ENCODE assay signal across 15 cellular contexts in the genomic region with DNA sequence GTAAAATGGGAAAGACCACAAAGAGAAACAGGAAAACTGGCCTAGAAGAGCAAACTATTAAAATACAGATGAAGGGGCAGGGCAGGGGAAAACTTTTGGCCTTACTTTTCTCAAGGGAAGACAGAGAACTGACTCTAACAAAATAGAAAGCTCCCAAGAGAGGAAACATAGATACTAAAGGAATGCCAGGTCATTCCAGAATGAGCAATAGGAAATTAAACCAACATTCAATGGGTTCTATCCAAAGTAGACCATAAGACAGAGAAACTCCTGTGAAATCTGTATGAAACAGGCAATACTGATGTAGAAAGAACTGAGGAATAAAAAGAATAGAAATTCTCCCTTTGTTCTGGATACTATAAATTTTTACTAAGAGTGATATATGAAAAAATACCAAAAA.
"Had no signal": no experiment of that assay in that cellular context is flagged by ENCODE, and none has a peak within 500 bp of the region (broad histone marks: within the 10 kb centered on the region; RNA-seq: fewer than 3 reads in every experiment).

No MANE protein-coding gene starts in this region.

- H3K4me3 ChIP-seq: esophagus muscularis mucosa, gastroesophageal sphincter, ovary, skin epidermis, transverse colon had no signal

- DNase-seq: activated CD4-positive, alpha-beta T cell treated with anti-CD3 and anti-CD28 coated beads for 36 hours; activated naive CD4-positive, alpha-beta T cell treated with anti-CD3 and anti-CD28 coated beads, Interleukin-2, amount 10 ng/mL, durations not matched to agents 7 days and 5 days; central memory CD4-positive, alpha-beta T cell; ovary; substantia nigra; T-cell; T1000; transverse colon had no signal

- H3K27ac Mint-ChIP-seq: activated CD4-positive, alpha-beta T cell treated with anti-CD3 and anti-CD28 coated beads for 36 hours; activated naive CD4-positive, alpha-beta T cell treated with anti-CD3 and anti-CD28 coated beads, Interleukin-2, amount 10 ng/mL, durations not matched to agents 7 days and 5 days; activated T-helper 17 cell treated with anti-CD3 and anti-CD28 coated beads, Interleukin-2, amount 50 U/mL, for 72 hours; stimulated activated effector memory CD8-positive, alpha-beta T cell treated with anti-CD3 and anti-CD28 coated beads, Interleukin-12 subunit alpha, Interleukin-12 subunit beta, amount 100 ng/mL, for 72 hours; T-cell had no signal

- FAIRE-seq: keratinocyte had no signal

- H3K9me3 ChIP-seq: esophagus muscularis mucosa, gastroesophageal sphincter, ovary, transverse colon had no signal

- ATAC-seq: activated CD4-positive, alpha-beta T cell treated with anti-CD3 and anti-CD28 coated beads for 36 hours; activated T-helper 17 cell treated with anti-CD3 and anti-CD28 coated beads, Interleukin-2, amount 50 U/mL, for 72 hours; gastroesophageal sphincter; stimulated activated effector memory CD8-positive, alpha-beta T cell treated with anti-CD3 and anti-CD28 coated beads, Interleukin-12 subunit alpha, Interleukin-12 subunit beta, amount 100 ng/mL, for 72 hours; T-cell had no signal

- H3K27ac ChIP-seq: esophagus muscularis mucosa, gastroesophageal sphincter, ovary, skin epidermis had no signal

- H3K4me1 ChIP-seq: gastroesophageal sphincter had no signal

- H3K27me3 Mint-ChIP-seq: activated naive CD4-positive, alpha-beta T cell treated with anti-CD3 and anti-CD28 coated beads, Interleukin-2, amount 10 ng/mL, durations not matched to agents 7 days and 5 days had no signal

- H3K27me3 ChIP-seq: esophagus muscularis mucosa, gastroesophageal sphincter, ovary, transverse colon had no signal

- H3K36me3 Mint-ChIP-seq: activated naive CD4-positive, alpha-beta T cell treated with anti-CD3 and anti-CD28 coated beads, Interleukin-2, amount 10 ng/mL, durations not matched to agents 7 days and 5 days; stimulated activated effector memory CD8-positive, alpha-beta T cell treated with anti-CD3 and anti-CD28 coated beads, Interleukin-12 subunit alpha, Interleukin-12 subunit beta, amount 100 ng/mL, for 72 hours; T-cell had no signal

- H3K36me3 ChIP-seq: esophagus muscularis mucosa, gastroesophageal sphincter, ovary, transverse colon had no signal

- H3K9me3 Mint-ChIP-seq: activated naive CD4-positive, alpha-beta T cell treated with anti-CD3 and anti-CD28 coated beads, Interleukin-2, amount 10 ng/mL, durations not matched to agents 7 days and 5 days; activated T-helper 17 cell treated with anti-CD3 and anti-CD28 coated beads, Interleukin-2, amount 50 U/mL, for 72 hours had no signal

- H3K4me1 Mint-ChIP-seq: activated CD4-positive, alpha-beta T cell treated with anti-CD3 and anti-CD28 coated beads for 36 hours; activated naive CD4-positive, alpha-beta T cell treated with anti-CD3 and anti-CD28 coated beads, Interleukin-2, amount 10 ng/mL, durations not matched to agents 7 days and 5 days; activated T-helper 17 cell treated with anti-CD3 and anti-CD28 coated beads, Interleukin-2, amount 50 U/mL, for 72 hours; neural crest cell; stimulated activated effector memory CD8-positive, alpha-beta T cell treated with anti-CD3 and anti-CD28 coated beads, Interleukin-12 subunit alpha, Interleukin-12 subunit beta, amount 100 ng/mL, for 72 hours; T-cell had no signal

- H3K4me3 Mint-ChIP-seq: activated CD4-positive, alpha-beta T cell treated with anti-CD3 and anti-CD28 coated beads for 36 hours; activated naive CD4-positive, alpha-beta T cell treated with anti-CD3 and anti-CD28 coated beads, Interleukin-2, amount 10 ng/mL, durations not matched to agents 7 days and 5 days; activated T-helper 17 cell treated with anti-CD3 and anti-CD28 coated beads, Interleukin-2, amount 50 U/mL, for 72 hours; neural crest cell; stimulated activated effector memory CD8-positive, alpha-beta T cell treated with anti-CD3 and anti-CD28 coated beads, Interleukin-12 subunit alpha, Interleukin-12 subunit beta, amount 100 ng/mL, for 72 hours; T-cell had no signal
